Comparison of ENCODE assay signal across 18 cellular contexts in genomic region chr7:148144827-148145226, GRCh38.
DNase-seq lines count a peak whose midpoint lies in the region; ATAC-seq and TF ChIP-seq lines count a peak whose summit lies in the region.
"Had no signal": no experiment of that assay in that cellular context is flagged by ENCODE, and none has a peak within 500 bp of the region (broad histone marks: within the 10 kb centered on the region; RNA-seq: fewer than 3 reads in every experiment).

No MANE protein-coding gene starts in this region.

- no peak overlapping the region for H3K27ac Mint-ChIP-seq in endodermal cell
- H3K27ac Mint-ChIP-seq in nephron = peak overlapping the region; percentile 18 to 59 (median 46)
- H3K27ac Mint-ChIP-seq: CD4-positive, alpha-beta memory T cell had no signal

- H3K27me3 ChIP-seq in endodermal cell (ENCODE audit: control insufficient read depth, insufficient read depth, low read length, poor library complexity, severe bottlenecking) (no peaks in the 10 kb centered on the region), neuronal stem cell (ENCODE audit: control insufficient read depth in 3 of 3, insufficient read depth in 3 of 3, low read depth in 1 of 3, low read length in 3 of 3) (peaks cover 0 to 2% (median 0%) of the 10 kb centered on the region in 3 experiments), Karpas-422 (ENCODE audit: low read length) (no peaks in the 10 kb centered on the region)
- H3K27me3 ChIP-seq: BE2C had no signal

- H3K9me3 Mint-ChIP-seq in endodermal cell (peaks cover 10% of the 10 kb centered on the region), nephron (peaks cover 2% of the 10 kb centered on the region)

- H2BK5ac ChIP-seq in neuronal stem cell (ENCODE audit: low read length) = no peak overlapping the region

- H2AFZ ChIP-seq in neuronal stem cell (ENCODE audit: low read length) = peak overlapping the region; percentile 72
- no peak overlapping the region for H2AFZ ChIP-seq in Karpas-422 (ENCODE audit: low read length)
- H2AFZ ChIP-seq: GM23248 had no signal

- H3K9me2 ChIP-seq in Karpas-422 (replicated peaks; ENCODE audit: insufficient read depth, low read length) = no peaks in the 10 kb centered on the region

- H3K14ac ChIP-seq in neuronal stem cell (ENCODE audit: low read length) = no peak overlapping the region

- H3K4ac ChIP-seq in neuronal stem cell (ENCODE audit: low read length) = no peak overlapping the region

- no peaks in the 10 kb centered on the region for H4K20me1 ChIP-seq in Karpas-422 (ENCODE audit: insufficient read depth, low read depth, low read length)

- no peak for ATAC-seq in GM18870 (IDR thresholded peaks at IDR 0.05; ENCODE audit: unreplicated experiment)
- ATAC-seq: A549, HCT116 had no signal

- no peak overlapping the region for H2AK5ac ChIP-seq in neuronal stem cell (ENCODE audit: low read depth, low read length)

- no peaks in the 10 kb centered on the region for H3K4me1 Mint-ChIP-seq in endodermal cell
- peaks cover 7% of the 10 kb centered on the region for H3K4me1 Mint-ChIP-seq in nephron
- H3K4me1 Mint-ChIP-seq: CD4-positive, alpha-beta memory T cell had no signal

- H2BK15ac ChIP-seq in neuronal stem cell (ENCODE audit: low read length) = no peak overlapping the region

- H3K9ac ChIP-seq in endodermal cell (ENCODE audit: extremely low read depth, low read length, poor library complexity, severe bottlenecking) (no peak overlapping the region), neuronal stem cell (ENCODE audit: low read depth, low read length, poor library complexity) (no peak overlapping the region), Karpas-422 (ENCODE audit: low read length) (no peak overlapping the region)
- H3K9ac ChIP-seq: GM23248 had no signal

- no peak overlapping the region for H4K8ac ChIP-seq in neuronal stem cell (ENCODE audit: low read depth, low read length)

- H3K27ac ChIP-seq in endodermal cell (ENCODE audit: low read depth, low read length) (peak overlapping the region; percentile 78), neuronal stem cell (replicated peaks; ENCODE audit: low read length) (no peak overlapping the region), Karpas-422 (ENCODE audit: low read length) (no peak overlapping the region)
- H3K27ac ChIP-seq: A549, C4-2B, GM23248 had no signal

- H3K79me2 ChIP-seq in Karpas-422 (ENCODE audit: low read length) = no peaks in the 10 kb centered on the region

- no peak overlapping the region for H2BK12ac ChIP-seq in neuronal stem cell (ENCODE audit: low read length)

- WGBS in endodermal cell (ENCODE audit: insufficient coverage in 1 of 2, insufficient read length in 1 of 2), 2 experiments = 33 to 79% methylated on average over 1 to 4 of the region's 4 CpGs
- WGBS in neuronal stem cell (ENCODE audit: extremely low coverage in 2 of 2, insufficient read length in 2 of 2, insufficient replicate concordance in 1 of 2), 2 donors = no CpG with 5 or more reads among the region's 4 CpGs

- DNase-seq in NCI-H2227 treated with DMSO at 0.1 percent for 48 hours (lab: John Stamatoyannopoulos, UW) (peak; percentile 89), endodermal cell (no peak), neuronal stem cell (ENCODE audit: low spot score) (no peak), DMS79 treated with DMSO at 0.1 percent for 48 hours (lab: John Stamatoyannopoulos, UW) (no peak), Karpas-422 (no peak), medulla oblongata (ENCODE audit: extremely low spot score) (no peak)
- DNase-seq: BE2C; CD4-positive, alpha-beta memory T cell; DMS79; EL; GF-D8; GM23248; IMR-90 had no signal

- no peak overlapping the region for H4K91ac ChIP-seq in neuronal stem cell (ENCODE audit: low read depth, low read length, poor library complexity)

- H3K4me3 Mint-ChIP-seq in endodermal cell = no peak overlapping the region
- H3K4me3 Mint-ChIP-seq in nephron = no peak overlapping the region
- H3K4me3 Mint-ChIP-seq: CD4-positive, alpha-beta memory T cell had no signal

- H3K27me3 Mint-ChIP-seq in endodermal cell (ENCODE audit: insufficient read depth) = no peaks in the 10 kb centered on the region
- no peaks in the 10 kb centered on the region for H3K27me3 Mint-ChIP-seq in nephron (ENCODE audit: low read depth)

- H2BK120ac ChIP-seq in neuronal stem cell (ENCODE audit: low read depth, low read length) = no peak overlapping the region

- H3K4me1 ChIP-seq in endodermal cell (ENCODE audit: control insufficient read depth, insufficient read depth, low read length) (no peaks in the 10 kb centered on the region), neuronal stem cell (ENCODE audit: control insufficient read depth in 2 of 2, insufficient read depth in 1 of 2, low read depth in 1 of 2, low read length in 2 of 2) (peaks cover 0 to 10% of the 10 kb centered on the region in 2 donors), Karpas-422 (ENCODE audit: low read length) (no peaks in the 10 kb centered on the region)
- H3K4me1 ChIP-seq: A549, BE2C had no signal

- TF ChIP-seq CTCF in endodermal cell (conservative IDR thresholded peaks at IDR 0.05) (no peak), nephron (IDR thresholded peaks at IDR 0.05; ENCODE audit: unreplicated experiment in 3 of 3) (no peak)

- H3K36me3 Mint-ChIP-seq in endodermal cell (ENCODE audit: low read depth) (no peaks in the 10 kb centered on the region), nephron (ENCODE audit: low read depth) (no peaks in the 10 kb centered on the region)
- H3K36me3 Mint-ChIP-seq: CD4-positive, alpha-beta memory T cell had no signal

- H3K4me3 ChIP-seq in endodermal cell (ENCODE audit: low read length) (no peak overlapping the region), neuronal stem cell (ENCODE audit: low read length in 2 of 2) (no peak overlapping the region), Karpas-422 (ENCODE audit: low read length) (no peak overlapping the region)
- H3K4me3 ChIP-seq: A549, GM23248 had no signal

- no peak overlapping the region for H3K18ac ChIP-seq in neuronal stem cell (ENCODE audit: low read length)

- H3K9me3 ChIP-seq in endodermal cell (ENCODE audit: control insufficient read depth, low read length) (peaks cover 15% of the 10 kb centered on the region), neuronal stem cell (replicated peaks in 1 of 2; ENCODE audit: control insufficient read depth in 2 of 2, insufficient read depth in 1 of 2, low read depth in 1 of 2, low read length in 2 of 2) (peaks cover 0 to 7% of the 10 kb centered on the region in 2 donors), Karpas-422 (ENCODE audit: low read length) (no peaks in the 10 kb centered on the region)
- H3K9me3 ChIP-seq: A549, BE2C had no signal

- H3K23ac ChIP-seq in neuronal stem cell (ENCODE audit: low read depth, low read length, poor library complexity) = no peak overlapping the region

- H3K4me2 ChIP-seq in neuronal stem cell (ENCODE audit: insufficient read depth, low read length, poor library complexity, severe bottlenecking) (no peak overlapping the region), Karpas-422 (ENCODE audit: low read depth, low read length, poor library complexity, severe bottlenecking) (no peak overlapping the region)
- H3K4me2 ChIP-seq: A549 had no signal

- H3K36me3 ChIP-seq in endodermal cell (ENCODE audit: control insufficient read depth, insufficient read depth, low read length) (no peaks in the 10 kb centered on the region), neuronal stem cell (replicated peaks in 1 of 2; ENCODE audit: control insufficient read depth in 2 of 2, insufficient read depth in 2 of 2, low read length in 2 of 2) (no peaks in the 10 kb centered on the region), Karpas-422 (ENCODE audit: insufficient read depth, low read length) (no peaks in the 10 kb centered on the region)
- H3K36me3 ChIP-seq: BE2C had no signal

- H3K79me1 ChIP-seq in neuronal stem cell (ENCODE audit: low read depth, low read length) = no peaks in the 10 kb centered on the region
